Comparison of ENCODE assay signal across 9 cellular contexts in the genomic region with DNA sequence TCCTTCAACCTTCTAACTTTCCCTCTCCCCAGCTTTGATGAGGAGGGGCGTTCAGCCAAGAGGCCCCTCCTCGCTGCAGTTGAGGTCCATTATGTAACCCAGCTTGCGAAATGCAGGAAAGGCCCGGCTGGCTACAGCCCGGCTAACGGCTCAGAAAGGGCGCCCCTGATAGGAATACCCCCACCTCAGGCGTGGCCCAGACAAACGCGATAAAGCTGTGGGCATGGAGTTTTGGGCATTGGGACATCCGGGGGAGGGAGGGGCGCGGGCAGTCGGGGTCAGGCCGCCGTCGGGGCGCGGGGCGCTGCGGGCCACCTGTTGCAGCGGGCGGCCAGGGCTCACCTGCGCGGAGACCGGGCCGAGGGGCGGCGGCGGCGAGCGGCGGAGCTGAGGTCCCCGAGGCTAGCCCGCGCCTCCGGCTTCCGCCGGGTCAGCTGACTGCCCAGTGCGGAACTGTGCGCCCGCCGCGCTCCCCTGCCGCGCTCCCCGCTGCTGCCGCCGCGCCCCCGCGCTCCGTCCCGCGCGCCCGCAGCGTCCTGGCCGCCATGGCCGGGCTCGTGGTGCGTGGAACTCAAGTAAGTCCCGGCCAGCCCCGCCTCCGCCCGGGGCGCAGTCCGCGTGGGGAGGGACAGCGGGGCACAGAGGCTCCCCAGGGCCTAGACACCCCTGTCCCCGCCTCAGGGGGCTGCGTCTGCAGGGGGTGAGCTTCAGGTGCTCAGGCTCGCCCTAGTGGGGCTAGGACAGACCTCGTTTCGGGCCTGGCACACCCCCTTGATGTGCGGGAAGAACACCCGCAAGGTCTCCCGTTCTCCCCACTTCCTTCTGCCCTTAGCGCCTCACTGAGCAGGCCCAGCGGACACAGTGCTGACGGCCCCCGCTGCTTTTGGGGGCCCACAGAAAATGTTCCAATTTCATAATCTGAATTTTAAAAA. TPM values are rescaled to one million over a fixed set of nuclear protein-coding genes. Genes with fewer than 3 reads are reported as not detected.
DNase-seq lines count a peak whose midpoint lies in the region; ATAC-seq and TF ChIP-seq lines count a peak whose summit lies in the region.
"Had no signal": no experiment of that assay in that cellular context is flagged by ENCODE, and none has a peak within 500 bp of the region (broad histone marks: within the 10 kb centered on the region; RNA-seq: fewer than 3 reads in every experiment).

Gene LRMDA, plus strand, starts transcription at position 445 of the 932 bp plus-strand sequence.

- H3K36me3 ChIP-seq in endocrine pancreas (ENCODE audit: control insufficient read depth, insufficient read depth, low read length) (no peaks in the 10 kb centered on the region), mesodermal cell (ENCODE audit: control insufficient read depth, insufficient read depth, low read length) (no peaks in the 10 kb centered on the region), upper lobe of right lung (no peaks in the 10 kb centered on the region), BE2C (no peaks in the 10 kb centered on the region)

- DNase-seq in MV-4-11 (lab: John Stamatoyannopoulos, UW) (peak; percentile 74), upper lobe of right lung (peak; percentile 86), NCI-H1105 (lab: John Stamatoyannopoulos, UW) (no peak), BE2C (no peak)
- no peak for DNase-seq in activated CD4-positive, alpha-beta T cell treated with anti-CD3 and anti-CD28 coated beads for 48 hours

- TF ChIP-seq CTCF in upper lobe of right lung (IDR thresholded peaks at IDR 0.05) (no peak), BE2C (IDR thresholded peaks at IDR 0.05; ENCODE audit: low read depth, low read length) (no peak)

- intact Hi-C loops in upper lobe of right lung (cut with DNase I): no loop called here

- WGBS in mesodermal cell (ENCODE audit: insufficient coverage in 2 of 2), 2 experiments: 6 to 13% methylated on average over 57 to 64 of the region's 82 CpGs

- peak within 1 kb of the TSS; percentile 16 for H3K9ac ChIP-seq in endocrine pancreas (ENCODE audit: control insufficient read depth, insufficient read depth, low read length)

- H3K9me3 ChIP-seq in endocrine pancreas (ENCODE audit: control insufficient read depth, low read length) (no peaks in the 10 kb centered on the region), mesodermal cell (ENCODE audit: control insufficient read depth, low read length) (no peaks in the 10 kb centered on the region), upper lobe of right lung (no peaks in the 10 kb centered on the region), BE2C (no peaks in the 10 kb centered on the region)

- H3K4me3 ChIP-seq in endocrine pancreas (ENCODE audit: control insufficient read depth, insufficient read depth, low read length) (no peak within 1 kb of the TSS), mesodermal cell (ENCODE audit: extremely low read depth, insufficient read depth, low read length, poor library complexity, severe bottlenecking) (peak within 1 kb of the TSS; percentile 28), upper lobe of right lung (peak within 1 kb of the TSS; percentile 75), BE2C (ENCODE audit: low read depth, low read length) (no peak within 1 kb of the TSS)

- H3K4me1 ChIP-seq in endocrine pancreas (ENCODE audit: control insufficient read depth, insufficient read depth, low read length): no peaks in the 10 kb centered on the region
- peaks cover 58% of the 10 kb centered on the region for H3K4me1 ChIP-seq in mesodermal cell (ENCODE audit: control insufficient read depth, insufficient read depth, low read length, poor library complexity, severe bottlenecking)
- H3K4me1 ChIP-seq in upper lobe of right lung: peaks cover 43% of the 10 kb centered on the region
- H3K4me1 ChIP-seq in BE2C: no peaks in the 10 kb centered on the region

- H3K27me3 ChIP-seq in endocrine pancreas (ENCODE audit: control insufficient read depth, insufficient read depth, low read length) (no peaks in the 10 kb centered on the region), upper lobe of right lung (no peaks in the 10 kb centered on the region), BE2C (no peaks in the 10 kb centered on the region)

- H3K27ac ChIP-seq in mesodermal cell (ENCODE audit: low read depth, low read length, severe bottlenecking) (peak within 1 kb of the TSS; percentile 65), upper lobe of right lung (peak within 1 kb of the TSS; percentile 84)

- ATAC-seq in GM18517 (IDR thresholded peaks at IDR 0.05; ENCODE audit: unreplicated experiment) (peak; percentile 63), upper lobe of right lung (peak; percentile 80)

RNA-seq across cellular contexts. Expression of gene LRMDA, which starts in this region (rescaled TPM):
- polyA plus RNA-seq in mesodermal cell (2013, experiment 1 of 2): 1.4 TPM
- polyA plus RNA-seq in mesodermal cell (2013, experiment 2 of 2): 2.9 TPM
- total RNA-seq in upper lobe of right lung: 20.0 TPM
- polyA plus RNA-seq in BE2C (2012; ENCODE audit: insufficient read depth, insufficient read length, low read depth): 1.4 TPM
- total RNA-seq: LHCN-M2 had no signal

Comparison
In these comparisons a context has a peak if more than half of its experiments do, and no peak if none do; other contexts are left out.
1. DNase-seq: peak in MV-4-11 (single experiment) and upper lobe of right lung (single experiment); none in NCI-H1105 (single experiment), BE2C (single experiment) and activated CD4-positive, alpha-beta T cell treated with anti-CD3 and anti-CD28 coated beads for 48 hours (single experiment).
2. H3K4me3 ChIP-seq: peak in mesodermal cell (single experiment) and upper lobe of right lung (single experiment); none in endocrine pancreas (single experiment) and BE2C (single experiment).